Comparison of ENCODE assay signal across 24 cellular contexts in the genomic region with DNA sequence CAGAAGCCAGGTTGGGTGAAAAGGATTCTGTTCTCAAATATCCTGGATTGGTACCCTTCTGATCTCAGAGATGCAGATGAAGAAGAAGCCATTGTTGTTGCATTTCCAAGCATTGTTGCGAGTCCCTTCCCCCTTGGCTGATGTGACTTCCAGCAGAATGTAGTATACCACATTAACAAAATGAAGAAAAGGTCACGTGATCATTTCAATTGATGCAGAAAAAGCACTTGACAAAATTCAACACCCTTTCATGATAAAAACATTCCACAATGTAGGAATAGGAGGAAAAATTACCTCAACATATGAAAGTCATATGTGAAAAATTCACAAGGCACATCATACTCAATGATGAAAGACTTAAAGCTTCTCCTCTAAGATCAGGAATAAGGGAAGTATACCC.
"Had no signal": no experiment of that assay in that cellular context is flagged by ENCODE, and none has a peak within 500 bp of the region (broad histone marks: within the 10 kb centered on the region; RNA-seq: fewer than 3 reads in every experiment).

No MANE protein-coding gene starts in this region.

- H3K9me3 ChIP-seq: ovary, right atrium auricular region, uterus had no signal

- H3K27me3 Mint-ChIP-seq: progenitor cell of endocrine pancreas, type B pancreatic cell had no signal

- H3K4me3 Mint-ChIP-seq: immature natural killer cell; mesothelial cell of epicardium; naive B cell; natural killer cell; nephron progenitor cell; neural progenitor cell; stimulated activated naive CD8-positive, alpha-beta T cell treated with anti-CD3 and anti-CD28 coated beads, Interleukin-15, Interleukin-2, amounts not matched to agents 100 ng/mL and 50 ng/mL, for 24 hours; type B pancreatic cell had no signal

- H3K9me3 Mint-ChIP-seq: stimulated activated naive CD8-positive, alpha-beta T cell treated with anti-CD3 and anti-CD28 coated beads, Interleukin-15, Interleukin-2, amounts not matched to agents 100 ng/mL and 50 ng/mL, for 24 hours; type B pancreatic cell had no signal

- H3K4me3 ChIP-seq: left ventricle myocardium inferior, lung, neural progenitor cell, ovary, right atrium auricular region, skin epidermis, tibial nerve, uterus had no signal

- ATAC-seq: natural killer cell, sciatic nerve had no signal

- H2AFZ ChIP-seq: neural progenitor cell had no signal

- DNase-seq: hypothalamus; immature natural killer cell; left ventricle myocardium inferior; mesendoderm; naive B cell; natural killer cell; nephron progenitor cell; ovary; stimulated activated CD4-positive, alpha-beta T cell treated with anti-CD3 and anti-CD28 coated beads, Interleukin-12 subunit alpha, Interleukin-12 subunit beta, amount 100 ng/mL, for 4 hours; stimulated activated CD4-positive, alpha-beta T cell treated with anti-CD3 and anti-CD28 coated beads, Interleukin-15, amount 100 ng/mL, for 24 hours; stimulated activated CD4-positive, alpha-beta T cell treated with anti-CD3 and anti-CD28 coated beads, Interleukin-2, amount 100 ng/mL, for 24 hours; stimulated activated CD4-positive, alpha-beta T cell treated with anti-CD3 and anti-CD28 coated beads, Interleukin-4, amount 100 ng/mL, for 1 hour; stimulated activated naive CD4-positive, alpha-beta T cell; uterus had no signal

- H3K36me3 Mint-ChIP-seq: immature natural killer cell, mesothelial cell of epicardium, naive B cell, natural killer cell, neural progenitor cell, type B pancreatic cell had no signal

- H3K9ac ChIP-seq: neural progenitor cell had no signal

- H3K4me1 Mint-ChIP-seq: immature natural killer cell, naive B cell had no signal

- H3K4me2 ChIP-seq: neural progenitor cell had no signal

- H3K27ac Mint-ChIP-seq: immature natural killer cell; mesothelial cell of epicardium; naive B cell; natural killer cell; nephron progenitor cell; neural progenitor cell; progenitor cell of endocrine pancreas; stimulated activated naive CD8-positive, alpha-beta T cell treated with anti-CD3 and anti-CD28 coated beads, Interleukin-15, Interleukin-2, amounts not matched to agents 100 ng/mL and 50 ng/mL, for 24 hours; type B pancreatic cell had no signal

- H3K4me1 ChIP-seq: tibial nerve, uterus had no signal

- H3K27me3 ChIP-seq: neural progenitor cell, ovary, right atrium auricular region, tibial nerve, uterus had no signal

- H3K27ac ChIP-seq: left ventricle myocardium inferior, neural progenitor cell, ovary, right atrium auricular region, skin epidermis, tibial nerve, uterus had no signal

- H3K36me3 ChIP-seq: left ventricle myocardium inferior, neural progenitor cell, ovary, right atrium auricular region, tibial nerve, uterus had no signal
